ENCODE assay signal across 23 cellular contexts in the genomic region with DNA sequence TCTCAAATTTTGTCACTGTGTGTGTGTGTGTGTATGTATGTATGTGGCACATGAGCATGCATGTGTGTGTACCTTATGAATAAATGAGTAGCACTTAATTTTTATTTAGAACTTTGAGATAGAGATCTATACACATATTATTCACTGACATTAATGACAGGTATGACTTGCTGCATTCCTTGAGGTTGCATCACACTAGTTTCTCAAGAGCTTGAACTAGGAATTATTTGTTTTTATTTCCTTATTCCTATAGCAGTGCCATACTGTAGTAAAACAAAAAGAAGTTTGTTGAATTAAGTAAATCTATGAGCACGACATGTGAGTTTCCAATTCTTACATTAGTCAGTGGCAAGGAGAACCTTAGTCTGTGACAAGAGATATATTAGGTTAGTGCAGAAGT.
DNase-seq lines count a peak whose midpoint lies in the region; ATAC-seq and TF ChIP-seq lines count a peak whose summit lies in the region.
"Had no signal": no experiment of that assay in that cellular context is flagged by ENCODE, and none has a peak within 500 bp of the region (broad histone marks: within the 10 kb centered on the region; RNA-seq: fewer than 3 reads in every experiment).

No MANE protein-coding gene starts in this region.

- peak overlapping the region; percentile 34 for H3K27ac Mint-ChIP-seq in glutamatergic neuron (ENCODE audit: unreplicated experiment)
- no peak overlapping the region for H3K27ac Mint-ChIP-seq in activated CD4-positive, alpha-beta memory T cell treated with anti-CD3 and anti-CD28 coated beads for 36 hours
- H3K27ac Mint-ChIP-seq: activated CD4-positive, alpha-beta T cell treated with anti-CD3 and anti-CD28 coated beads, Interleukin-2, amount 10 ng/mL, durations not matched to agents 24 days and 14 days; activated naive CD4-positive, alpha-beta T cell treated with anti-CD3 and anti-CD28 coated beads, Interleukin-2, amount 50 U/mL, for 24 hours; CD4-positive, CD25-positive, alpha-beta regulatory T cell; memory B cell had no signal

- H3K27me3 Mint-ChIP-seq in glutamatergic neuron (ENCODE audit: unreplicated experiment): no peaks in the 10 kb centered on the region
- no peaks in the 10 kb centered on the region for H3K27me3 Mint-ChIP-seq in activated CD4-positive, alpha-beta memory T cell treated with anti-CD3 and anti-CD28 coated beads for 36 hours
- H3K27me3 Mint-ChIP-seq: activated CD4-positive, alpha-beta T cell treated with anti-CD3 and anti-CD28 coated beads, Interleukin-2, amount 10 ng/mL, durations not matched to agents 24 days and 14 days; activated naive CD4-positive, alpha-beta T cell treated with anti-CD3 and anti-CD28 coated beads, Interleukin-2, amount 50 U/mL, for 24 hours; CD4-positive, CD25-positive, alpha-beta regulatory T cell; memory B cell had no signal

- H3K36me3 ChIP-seq in brain microvascular endothelial cell (replicated peaks) (no peaks in the 10 kb centered on the region), upper lobe of right lung (no peaks in the 10 kb centered on the region)
- H3K36me3 ChIP-seq: gastroesophageal sphincter had no signal

- no peak for TF ChIP-seq CTCF in brain microvascular endothelial cell (IDR thresholded peaks at IDR 0.05; ENCODE audit: low read depth, low read length, missing control alignments)
- no peak for TF ChIP-seq CTCF in glutamatergic neuron (IDR thresholded peaks at IDR 0.05; ENCODE audit: partially characterized antibody, unreplicated experiment)
- TF ChIP-seq CTCF in upper lobe of right lung (IDR thresholded peaks at IDR 0.05): no peak

- peaks cover 3% of the 10 kb centered on the region for H3K9me3 Mint-ChIP-seq in glutamatergic neuron (ENCODE audit: unreplicated experiment)
- H3K9me3 Mint-ChIP-seq in activated CD4-positive, alpha-beta memory T cell treated with anti-CD3 and anti-CD28 coated beads for 36 hours: peaks cover 14% of the 10 kb centered on the region
- H3K9me3 Mint-ChIP-seq: activated CD4-positive, alpha-beta T cell treated with anti-CD3 and anti-CD28 coated beads, Interleukin-2, amount 10 ng/mL, durations not matched to agents 24 days and 14 days had no signal

- no peak overlapping the region for H3K4me3 ChIP-seq in brain microvascular endothelial cell (ENCODE audit: low read depth, low read length)
- no peak overlapping the region for H3K4me3 ChIP-seq in upper lobe of right lung
- H3K4me3 ChIP-seq: gastroesophageal sphincter, testis had no signal

- CTCF ChIA-PET in activated CD4-positive, alpha-beta memory T cell treated with anti-CD3 and anti-CD28 coated beads for 36 hours (lab: Charles Lee): no interaction called here

- H3K27ac ChIP-seq in brain microvascular endothelial cell (no peak overlapping the region), upper lobe of right lung (no peak overlapping the region)
- H3K27ac ChIP-seq: gastroesophageal sphincter, testis had no signal

- H3K4me1 ChIP-seq in upper lobe of right lung: no peaks in the 10 kb centered on the region
- H3K4me1 ChIP-seq: testis had no signal

- DNase-seq in SIG-M5 treated with dmso at 0.1 percent for 504 hours (lab: John Stamatoyannopoulos, UW; ENCODE audit: unreplicated experiment): peak; percentile 61
- DNase-seq in SIG-M5 (lab: John Stamatoyannopoulos, UW): no peak
- peak; percentile 22 for DNase-seq in brain microvascular endothelial cell
- DNase-seq in glutamatergic neuron: no peak
- DNase-seq in upper lobe of right lung: no peak
- no peak for DNase-seq in activated CD4-positive, alpha-beta memory T cell treated with anti-CD3 and anti-CD28 coated beads for 36 hours
- DNase-seq in NCI-H1930 (lab: John Stamatoyannopoulos, UW): no peak
- no peak for DNase-seq in SHP77 (lab: John Stamatoyannopoulos, UW)
- DNase-seq: 8988T; activated CD4-positive, alpha-beta T cell treated with anti-CD3 and anti-CD28 coated beads, Interleukin-2, amount 10 ng/mL, durations not matched to agents 24 days and 14 days; CD4-positive, CD25-positive, alpha-beta regulatory T cell; central memory CD4-positive, alpha-beta T cell; effector memory CD4-positive, alpha-beta T cell; KG1; NCI-H1105; retina; stimulated activated CD4-positive, alpha-beta T cell treated with anti-CD3 and anti-CD28 coated beads, Interleukin-2, amount 100 ng/mL, for 24 hours; testis had no signal

- ATAC-seq in upper lobe of right lung: peak; percentile 48
- ATAC-seq: gastroesophageal sphincter, Right ventricle myocardium inferior had no signal

- no peak overlapping the region for H3K4me3 Mint-ChIP-seq in glutamatergic neuron (ENCODE audit: unreplicated experiment)
- H3K4me3 Mint-ChIP-seq in activated CD4-positive, alpha-beta memory T cell treated with anti-CD3 and anti-CD28 coated beads for 36 hours: no peak overlapping the region
- H3K4me3 Mint-ChIP-seq: activated CD4-positive, alpha-beta T cell treated with anti-CD3 and anti-CD28 coated beads, Interleukin-2, amount 10 ng/mL, durations not matched to agents 24 days and 14 days; activated naive CD4-positive, alpha-beta T cell treated with anti-CD3 and anti-CD28 coated beads, Interleukin-2, amount 50 U/mL, for 24 hours; CD4-positive, CD25-positive, alpha-beta regulatory T cell; memory B cell; neural crest cell had no signal

- H3K27me3 ChIP-seq in brain microvascular endothelial cell (replicated peaks): no peaks in the 10 kb centered on the region
- H3K27me3 ChIP-seq in upper lobe of right lung: no peaks in the 10 kb centered on the region
- H3K27me3 ChIP-seq: gastroesophageal sphincter, testis had no signal

- in situ Hi-C loops in brain microvascular endothelial cell (cut with HindIII; ENCODE audit: low pct_ligation_motif_present, low sequenced_read_pairs): no loop called here

- intact Hi-C loops in upper lobe of right lung (cut with DNase I): no loop called here
- intact Hi-C loops in activated CD4-positive, alpha-beta memory T cell treated with anti-CD3 and anti-CD28 coated beads for 36 hours (cut with micrococcal nuclease): no loop called here

- POLR2A ChIA-PET in activated CD4-positive, alpha-beta memory T cell treated with anti-CD3 and anti-CD28 coated beads for 36 hours (lab: Charles Lee): no interaction called here

- H3K36me3 Mint-ChIP-seq in glutamatergic neuron (ENCODE audit: unreplicated experiment): no peaks in the 10 kb centered on the region
- H3K36me3 Mint-ChIP-seq in activated CD4-positive, alpha-beta memory T cell treated with anti-CD3 and anti-CD28 coated beads for 36 hours: no peaks in the 10 kb centered on the region
- H3K36me3 Mint-ChIP-seq: activated naive CD4-positive, alpha-beta T cell treated with anti-CD3 and anti-CD28 coated beads, Interleukin-2, amount 50 U/mL, for 24 hours; CD4-positive, CD25-positive, alpha-beta regulatory T cell; memory B cell had no signal

- H3K4me1 Mint-ChIP-seq in glutamatergic neuron (ENCODE audit: low read depth, unreplicated experiment): peaks cover 22% of the 10 kb centered on the region
- H3K4me1 Mint-ChIP-seq in activated CD4-positive, alpha-beta memory T cell treated with anti-CD3 and anti-CD28 coated beads for 36 hours (ENCODE audit: low read depth): no peaks in the 10 kb centered on the region
- H3K4me1 Mint-ChIP-seq: activated CD4-positive, alpha-beta T cell treated with anti-CD3 and anti-CD28 coated beads, Interleukin-2, amount 10 ng/mL, durations not matched to agents 24 days and 14 days; activated naive CD4-positive, alpha-beta T cell treated with anti-CD3 and anti-CD28 coated beads, Interleukin-2, amount 50 U/mL, for 24 hours; CD4-positive, CD25-positive, alpha-beta regulatory T cell; memory B cell had no signal

- H3K9me3 ChIP-seq in upper lobe of right lung: no peaks in the 10 kb centered on the region
- H3K9me3 ChIP-seq: gastroesophageal sphincter, testis had no signal

Comparison
In these comparisons a context has a peak if more than half of its experiments do, and no peak if none do; other contexts are left out.
1. DNase-seq: peak in SIG-M5 treated with dmso at 0.1 percent for 504 hours (single experiment) and brain microvascular endothelial cell (single experiment); none in SIG-M5 (single experiment), glutamatergic neuron (single experiment), upper lobe of right lung (single experiment), activated CD4-positive, alpha-beta memory T cell treated with anti-CD3 and anti-CD28 coated beads for 36 hours (single experiment), NCI-H1930 (0 of 2) and SHP77 (0 of 2).